In the genomic region with DNA sequence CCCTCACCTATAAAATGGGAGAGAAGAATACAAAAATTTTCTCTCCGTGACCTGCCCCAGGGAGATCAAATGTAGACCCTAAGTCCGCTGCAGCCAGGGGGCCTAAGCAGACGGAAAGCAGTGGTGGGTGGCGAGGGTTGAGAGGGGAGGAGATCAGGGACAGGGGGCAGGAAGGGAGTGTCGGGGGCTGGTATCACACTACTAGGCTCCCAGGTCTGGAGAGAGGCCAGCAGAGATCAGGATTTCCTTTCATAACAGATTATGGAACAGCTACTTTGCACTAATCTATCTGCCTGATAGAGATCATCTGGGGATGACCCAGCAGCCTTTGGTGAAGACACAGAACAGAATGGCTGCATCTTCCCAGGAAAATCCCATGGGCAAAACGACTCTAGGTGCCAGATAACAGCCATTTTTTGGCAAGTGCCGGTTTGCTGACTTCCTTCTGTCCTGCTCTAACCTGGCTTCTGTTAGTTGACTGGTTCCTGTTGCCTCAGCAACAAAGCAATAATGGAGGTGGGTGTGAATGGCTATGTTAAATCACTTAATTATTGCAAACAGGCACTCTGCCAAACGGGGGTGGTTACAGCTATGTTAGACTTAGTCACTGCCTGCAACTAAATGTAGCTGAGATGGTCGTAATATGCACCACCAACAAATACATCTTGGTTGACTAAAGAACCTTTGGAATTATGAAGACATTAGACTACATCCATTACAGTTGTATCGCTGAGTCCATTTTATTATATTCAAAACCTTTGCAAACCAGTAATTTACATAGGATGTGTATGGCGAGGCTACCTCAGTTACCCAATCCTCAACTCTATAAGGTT, we compare ENCODE assay signal across 9 cellular contexts. TPM values are rescaled to one million over a fixed set of nuclear protein-coding genes. Genes with fewer than 3 reads are reported as not detected.
DNase-seq lines count a peak whose midpoint lies in the region; ATAC-seq, FAIRE-seq and TF ChIP-seq lines count a peak whose summit lies in the region.
"Had no signal": no experiment of that assay in that cellular context is flagged by ENCODE, and none has a peak within 500 bp of the region (broad histone marks: within the 10 kb centered on the region; RNA-seq: fewer than 3 reads in every experiment).

No MANE protein-coding gene starts in this region.

- H3K4me3 ChIP-seq in AG09309 (ENCODE audit: control insufficient read depth, low read depth, low read length) (no peak overlapping the region), NT2/D1 (ENCODE audit: insufficient read length, low read depth) (no peak overlapping the region), astrocyte (ENCODE audit: insufficient read depth, low read depth, low read length) (no peak overlapping the region)

- DNase-seq in AG09309 (ENCODE audit: low read depth) (peak; percentile 59), HPDE6-E6E7 (ENCODE audit: extremely low spot score) (peak; percentile 56), NT2/D1 (ENCODE audit: low read depth, low spot score) (peak; percentile 75), astrocyte (ENCODE audit: low read depth) (peak; percentile 94), iPS-NIHi11 (ENCODE audit: low spot score) (peak; percentile 44), UCSD-AML1 (lab: John Stamatoyannopoulos, UW; ENCODE audit: unreplicated experiment) (no peak)
- DNase-seq in stimulated activated CD4-positive, alpha-beta T cell treated with anti-CD3 and anti-CD28 coated beads, Interleukin-4, amount 100 ng/mL, for 1 hour = peak; percentile 26

- H4K20me1 ChIP-seq in astrocyte (ENCODE audit: insufficient read depth, low read length) = no peaks in the 10 kb centered on the region

- H3K4me1 Mint-ChIP-seq in astrocyte (ENCODE audit: low read depth, unreplicated experiment) = peaks cover 50% of the 10 kb centered on the region

- H3K9ac ChIP-seq in NT2/D1 (ENCODE audit: insufficient read length, low read depth) (no peak overlapping the region), astrocyte (ENCODE audit: low read length) (peak overlapping the region; percentile 17)

- peak overlapping the region; percentile 46 for H3K4me3 Mint-ChIP-seq in astrocyte (ENCODE audit: unreplicated experiment)

- H3K36me3 Mint-ChIP-seq in astrocyte (ENCODE audit: low read depth, unreplicated experiment) = no peaks in the 10 kb centered on the region

- peaks cover 31% of the 10 kb centered on the region for H3K4me1 ChIP-seq in NT2/D1 (ENCODE audit: insufficient read depth, insufficient read length)
- peaks cover 44% of the 10 kb centered on the region for H3K4me1 ChIP-seq in astrocyte (ENCODE audit: insufficient read depth, low read length)

- H3K79me2 ChIP-seq in astrocyte (ENCODE audit: insufficient read depth, low read length) = no peaks in the 10 kb centered on the region

- peak overlapping the region; percentile 69 for H3K27ac Mint-ChIP-seq in astrocyte (ENCODE audit: unreplicated experiment)

- H2AFZ ChIP-seq in astrocyte (ENCODE audit: low read depth, low read length) = no peak overlapping the region

- H3K9me3 ChIP-seq in NT2/D1 (ENCODE audit: insufficient read depth, low read length) = no peaks in the 10 kb centered on the region
- H3K9me3 ChIP-seq in astrocyte (ENCODE audit: insufficient read depth, low read depth, low read length) = no peaks in the 10 kb centered on the region

- FAIRE-seq in astrocyte (lab: Jason Lieb, UNC) = no peak

- H3K27me3 Mint-ChIP-seq in astrocyte (ENCODE audit: low read depth, unreplicated experiment) = no peaks in the 10 kb centered on the region

- no peak for TF ChIP-seq CTCF in AG09309 (IDR thresholded peaks at IDR 0.05; ENCODE audit: control insufficient read depth, insufficient read depth, low read depth, low read length, missing control alignments)
- TF ChIP-seq CTCF in astrocyte (IDR thresholded peaks at IDR 0.05; ENCODE audit: insufficient read depth, low read depth, low read length) = no peak

- no peaks in the 10 kb centered on the region for H3K36me3 ChIP-seq in NT2/D1 (ENCODE audit: insufficient read depth, insufficient read length, low read length)
- no peaks in the 10 kb centered on the region for H3K36me3 ChIP-seq in astrocyte (ENCODE audit: insufficient read depth, low read length)

- no peak for ATAC-seq in GM21619 (IDR thresholded peaks at IDR 0.05; ENCODE audit: unreplicated experiment)

- H3K9me3 Mint-ChIP-seq in astrocyte (ENCODE audit: unreplicated experiment) = no peaks in the 10 kb centered on the region

- peak overlapping the region; percentile 29 for H3K27ac ChIP-seq in astrocyte (ENCODE audit: low read depth, low read length)

- H3K27me3 ChIP-seq in NT2/D1 (ENCODE audit: insufficient read depth, insufficient read length) = no peaks in the 10 kb centered on the region
- no peaks in the 10 kb centered on the region for H3K27me3 ChIP-seq in astrocyte (ENCODE audit: insufficient read depth, low read length)

- H3K4me2 ChIP-seq in astrocyte (ENCODE audit: low read length) = peak overlapping the region; percentile 29

RNA-seq across cellular contexts. Expression of gene EPS8L3, which starts 30.0 kb away (rescaled TPM):
- total RNA-seq in astrocyte = not detected in 2 replicates
- total RNA-seq: subcutaneous adipose tissue had no signal

RNA-seq across cellular contexts. Expression of gene GSTM3, which starts 52.9 kb away (rescaled TPM):
- 25.4 and 26.1 TPM in 2 replicates for total RNA-seq in astrocyte
